18 cellular contexts compared by ENCODE assay signal in genomic region chr10:44972874-44973306, GRCh38. TPM values are rescaled to one million over a fixed set of nuclear protein-coding genes. Genes with fewer than 3 reads are reported as not detected.
DNase-seq lines count a peak whose midpoint lies in the region; ATAC-seq, FAIRE-seq and TF ChIP-seq lines count a peak whose summit lies in the region.
"Had no signal": no experiment of that assay in that cellular context is flagged by ENCODE, and none has a peak within 500 bp of the region (broad histone marks: within the 10 kb centered on the region; RNA-seq: fewer than 3 reads in every experiment).

No MANE protein-coding gene starts in this region.

- H3K36me3 Mint-ChIP-seq in stimulated activated naive B cell treated with anti-CD40 and anti-IgM and Interleukin-4, amounts not matched to agents 10 μg/mL and 1 μg/mL and 100 μg/mL, for 72 hours, result no peaks in the 10 kb centered on the region
- H3K36me3 Mint-ChIP-seq: activated naive CD4-positive, alpha-beta T cell treated with anti-CD3 and anti-CD28 coated beads, Interleukin-2, amount 50 U/mL, for 72 hours had no signal

- H3K4me2 ChIP-seq in GM12878 (ENCODE audit: control insufficient read depth, insufficient read depth), result peak overlapping the region; percentile 82; the same call in 1 of the 2 replicates

- H3K9me3 ChIP-seq in GM12878 (replicated peaks; ENCODE audit: control insufficient read depth, insufficient read depth, low read length) (no peaks in the 10 kb centered on the region), iPS-15b (ENCODE audit: control insufficient read depth, insufficient read depth, low read length) (no peaks in the 10 kb centered on the region)
- H3K9me3 ChIP-seq: psoas muscle had no signal

- H3K27me3 ChIP-seq in HL-60 (ENCODE audit: insufficient read depth, poor library complexity, severe bottlenecking), result no peaks in the 10 kb centered on the region
- H3K27me3 ChIP-seq in GM12878 (replicated peaks in 1 of 2; ENCODE audit: control insufficient read depth in 2 of 2, insufficient read depth in 2 of 2, low read length in 1 of 2), result no peaks in the 10 kb centered on the region
- H3K27me3 ChIP-seq in iPS-15b (ENCODE audit: control insufficient read depth, insufficient read depth, low read length), result no peaks in the 10 kb centered on the region

- RAD21 ChIA-PET in GM12878 (lab: Charles Lee; ENCODE audit: unreplicated experiment), result interaction anchor here (0.8 to 2.7 kb wide), 6 partner anchors 10 to 48 kb away, joined by 4 to 54 read pairs (median 20); no protein-coding TSS in a partner anchor

- no peak for ATAC-seq in GM12878
- no peak for ATAC-seq in stimulated activated naive B cell treated with anti-CD40 and anti-IgM and Interleukin-4, amounts not matched to agents 10 μg/mL and 1 μg/mL and 100 μg/mL, for 72 hours (replicated peaks)
- ATAC-seq in HG02588 (IDR thresholded peaks at IDR 0.05; ENCODE audit: unreplicated experiment), result no peak
- ATAC-seq: psoas muscle had no signal

- no peak for FAIRE-seq in GM12878 (lab: Jason Lieb, UNC)

- intact Hi-C loops in GM12878 (cut with micrococcal nuclease; ENCODE audit: unreplicated experiment), result no loop called here

- H3K9ac ChIP-seq in GM12878 (ENCODE audit: control insufficient read depth, insufficient read depth, low read length), result no peak overlapping the region
- H3K9ac ChIP-seq in iPS-15b (ENCODE audit: low read depth, low read length), result no peak overlapping the region

- H3K27ac ChIP-seq in HL-60 (replicated peaks) (peak overlapping the region; percentile 75), GM12878 (ENCODE audit: control insufficient read depth, insufficient read depth) (peak overlapping the region; percentile 80)

- H3K4me1 ChIP-seq in GM12878 (ENCODE audit: control insufficient read depth, insufficient read depth, low read length) (peaks cover 49% of the 10 kb centered on the region), iPS-15b (ENCODE audit: control insufficient read depth, insufficient read depth, low read length) (peaks cover 33% of the 10 kb centered on the region)

- H3K4me3 Mint-ChIP-seq in stimulated activated naive B cell treated with anti-CD40 and anti-IgM and Interleukin-4, amounts not matched to agents 10 μg/mL and 1 μg/mL and 100 μg/mL, for 72 hours, result peak overlapping the region in 1 of 2 donors; percentile 56
- H3K4me3 Mint-ChIP-seq: central memory CD8-positive, alpha-beta T cell had no signal

- TF ChIP-seq POLR2A in GM12878 (IDR thresholded peaks at IDR 0.05; ENCODE audit: low read depth, low read length), result no peak

- H4K20me1 ChIP-seq in GM12878 (ENCODE audit: control insufficient read depth, insufficient read depth), result no peaks in the 10 kb centered on the region

- TF ChIP-seq CTCF in HL-60 (IDR thresholded peaks at IDR 0.05; ENCODE audit: insufficient read depth, low read length) (no peak), GM12878 (IDR thresholded peaks at IDR 0.05 in 2 of 3, conservative IDR thresholded peaks at IDR 0.05 in 1 of 3; ENCODE audit: control insufficient read depth in 2 of 3, extremely low read depth in 1 of 3, insufficient read depth in 1 of 3, low read depth in 3 of 3, low read length in 3 of 3) (no peak)

- H3K79me2 ChIP-seq in GM12878 (ENCODE audit: control insufficient read depth, insufficient read depth, low read length), result peaks cover 13% of the 10 kb centered on the region

- SMC1A ChIA-PET in GM12878 (lab: Charles Lee; ENCODE audit: uncharacterized antibody, unreplicated experiment), result interaction anchor here (0.8 to 2.5 kb wide), 7 partner anchors 9 to 40 kb away, joined by 3 to 36 read pairs (median 17); no protein-coding TSS in a partner anchor

- H3K27me3 Mint-ChIP-seq in stimulated activated naive B cell treated with anti-CD40 and anti-IgM and Interleukin-4, amounts not matched to agents 10 μg/mL and 1 μg/mL and 100 μg/mL, for 72 hours, result peaks cover 0 to 4% of the 10 kb centered on the region in 2 donors
- H3K27me3 Mint-ChIP-seq: central memory CD8-positive, alpha-beta T cell had no signal

- peak overlapping the region; percentile 81 for H3K27ac Mint-ChIP-seq in stimulated activated naive B cell treated with anti-CD40 and anti-IgM and Interleukin-4, amounts not matched to agents 10 μg/mL and 1 μg/mL and 100 μg/mL, for 72 hours
- H3K27ac Mint-ChIP-seq: activated naive CD4-positive, alpha-beta T cell treated with anti-CD3 and anti-CD28 coated beads, Interleukin-2, amount 50 U/mL, for 72 hours had no signal

- DNase-seq in HL-60 (ENCODE audit: low read depth in 1 of 2, low spot score in 1 of 2), result no peak
- DNase-seq in GM12878 (ENCODE audit: low read depth, low spot score), result no peak
- DNase-seq in stimulated activated naive B cell treated with anti-CD40 and anti-IgM and Interleukin-4, amounts not matched to agents 10 μg/mL and 1 μg/mL and 100 μg/mL, for 72 hours, result no peak
- no peak for DNase-seq in hypothalamus (lab: John Stamatoyannopoulos, UW)
- DNase-seq in HPDE6-E6E7 (ENCODE audit: extremely low spot score), result no peak
- no peak for DNase-seq in GM19240 (ENCODE audit: insufficient read length, low spot score)
- DNase-seq: activated CD4-positive, alpha-beta T cell treated with anti-CD3 and anti-CD28 coated beads for 48 hours; activated T-cell treated with anti-CD3 and anti-CD28 coated beads for 4 hours; NCI-H1417 treated with DMSO at 0.1 percent for 48 hours; NCI-H2227 treated with DMSO at 0.1 percent for 48 hours; SIG-M5; stimulated activated CD4-positive, alpha-beta T cell treated with anti-CD3 and anti-CD28 coated beads, Interleukin-2, amount 100 ng/mL, for 24 hours; T-helper 9 cell had no signal

- H3K9me3 Mint-ChIP-seq in stimulated activated naive B cell treated with anti-CD40 and anti-IgM and Interleukin-4, amounts not matched to agents 10 μg/mL and 1 μg/mL and 100 μg/mL, for 72 hours, result no peaks in the 10 kb centered on the region
- H3K9me3 Mint-ChIP-seq: activated naive CD4-positive, alpha-beta T cell treated with anti-CD3 and anti-CD28 coated beads, Interleukin-2, amount 50 U/mL, for 72 hours; central memory CD8-positive, alpha-beta T cell had no signal

- BruUV-seq in GM12878 (replicated peaks; lab: Mats Ljungman, UMichigan), result no TSS peak

- CTCF ChIA-PET in GM12878 (lab: Yijun Ruan, JAX), result interaction anchor here (0.9 to 10.1 kb wide), 7 partner anchors 9 to 41 kb away, joined by 3 to 181 read pairs (median 13); partner anchors contain the start of gene RASSF4

- peaks cover 0 to 8% of the 10 kb centered on the region in 2 experiments; a peak in 2 of 4 replicates for H3K36me3 ChIP-seq in GM12878 (ENCODE audit: control insufficient read depth in 2 of 2, insufficient read depth in 2 of 2, low read length in 1 of 2)
- H3K36me3 ChIP-seq in iPS-15b (ENCODE audit: control insufficient read depth, insufficient read depth, low read length), result no peaks in the 10 kb centered on the region

- peaks cover 35 to 49% of the 10 kb centered on the region in 2 donors for H3K4me1 Mint-ChIP-seq in stimulated activated naive B cell treated with anti-CD40 and anti-IgM and Interleukin-4, amounts not matched to agents 10 μg/mL and 1 μg/mL and 100 μg/mL, for 72 hours

- no peak for TF ChIP-seq RAD21 in GM12878 (IDR thresholded peaks at IDR 0.05; ENCODE audit: insufficient read depth, low read depth, low read length)

- H3K4me3 ChIP-seq in HL-60 (replicated peaks; ENCODE audit: insufficient read depth, low read length), result no peak overlapping the region
- H3K4me3 ChIP-seq in GM12878, result no peak overlapping the region
- peak overlapping the region; percentile 13 for H3K4me3 ChIP-seq in iPS-15b (ENCODE audit: low read depth, low read length)
- H3K4me3 ChIP-seq: psoas muscle had no signal

- no peak for TF ChIP-seq EP300 in GM12878 (IDR thresholded peaks at IDR 0.05; ENCODE audit: borderline replicate concordance in 1 of 2, control insufficient read depth in 1 of 2, low read depth in 2 of 2, low read length in 2 of 2)

- in situ Hi-C loops in GM12878 (cut with MboI), result loop anchor here (25.0 kb wide), 1 partner anchor 1811 kb away; no protein-coding TSS in a partner anchor

- no peak overlapping the region for H2AFZ ChIP-seq in GM12878 (ENCODE audit: control insufficient read depth, low read depth, low read length)

- WGBS in GM12878 (ENCODE audit: insufficient coverage, insufficient replicate concordance, low lambda C conversion rate, missing lambda C conversion rate), result 69% methylated on average over 6 of the region's 6 CpGs

- POLR2A ChIA-PET in GM12878 (lab: Charles Lee), result interaction anchor here (1.2 to 2.1 kb wide), 8 partner anchors 9 to 44 kb away, joined by 3 to 17 read pairs (median 6); no protein-coding TSS in a partner anchor

RNA-seq across cellular contexts. Expression of gene DEPP1, which starts 5.7 kb away (rescaled TPM):
- 23.8 and 31.1 TPM in 2 replicates for total RNA-seq in GM12878 (2013; cell fraction: nucleolus; rRNA removed)
- 7.8 and 8.4 TPM in 2 replicates for total RNA-seq in GM12878 (2014; rRNA removed)
- 5.6 and 5.7 TPM in 2 replicates for total RNA-seq in GM12878 (2014; rRNA removed; fragmentation: Illumina TruSeq; extraction: Trizol)
- total RNA-seq in GM12878 (2021), result 8.6 and 8.9 TPM in 2 replicates
- polyA plus RNA-seq in GM12878 (2011; ENCODE audit: low read depth), result 1.2 TPM
- polyA plus RNA-seq in GM12878 (2011; rRNA removed), result 2.4 and 4.5 TPM in 2 replicates
- 5.2 and 6.2 TPM in 2 replicates for polyA plus RNA-seq in GM12878 (2011; cell fraction: cytosol; rRNA removed)
- 3.0 and 3.7 TPM in 2 replicates for polyA plus RNA-seq in GM12878 (2011; cell fraction: nucleus; rRNA removed)
- polyA plus RNA-seq in GM12878 (2012), result 2.1 and 4.4 TPM in 2 replicates
- 3.8 and 6.1 TPM in 2 replicates for polyA plus RNA-seq in GM12878 (2014; fragmentation: Illumina TruSeq; extraction: Trizol)
- 1 to 10 TPM; 1.7 to 1.8 TPM for polyA plus RNA-seq in GM12878 (2014; fragmentation: Nextera tagmentation; extraction: Ambion mirVana)
- 8.5 TPM in 2 replicates for polyA plus RNA-seq in GM12878 (2014; rRNA removed)
- polyA plus RNA-seq in GM12878 (2016; fragmentation: Nextera tagmentation; extraction: Ambion mirVana), result 10 to 100 TPM; 11.0 to 12.1 TPM
- polyA minus RNA-seq in GM12878 (2011; rRNA and poly(A)+ RNA removed), result 6.1 and 8.3 TPM in 2 replicates
- 2.6 and 3.1 TPM in 2 replicates for polyA minus RNA-seq in GM12878 (2011; cell fraction: cytosol; rRNA and poly(A)+ RNA removed)
- 8.7 and 10.1 TPM in 2 replicates for polyA minus RNA-seq in GM12878 (2011; cell fraction: nucleus; rRNA and poly(A)+ RNA removed)

RNA-seq across cellular contexts. Expression of gene RASSF4, which starts 13.3 kb away (rescaled TPM):
- 175 and 194 TPM in 2 replicates for total RNA-seq in GM12878 (2013; cell fraction: nucleolus; rRNA removed)
- total RNA-seq in GM12878 (2014; rRNA removed) (15.6 and 16.5 TPM in 2 replicates), GM12878 (2014; rRNA removed; fragmentation: Illumina TruSeq; extraction: Trizol) (10.9 and 11.9 TPM in 2 replicates), GM12878 (2021) (20.0 and 21.1 TPM in 2 replicates)
- 9.8 TPM for polyA plus RNA-seq in GM12878 (2011; ENCODE audit: low read depth)
- polyA plus RNA-seq in GM12878 (2011; rRNA removed) (50.8 and 71.1 TPM in 2 replicates), GM12878 (2014; fragmentation: Illumina TruSeq; extraction: Trizol) (6.3 and 10.7 TPM in 2 replicates), GM12878 (2014; fragmentation: Nextera tagmentation; extraction: Ambion mirVana) (1 to 10 TPM; 3.7 to 4.0 TPM), GM12878 (2014; rRNA removed) (17.1 and 19.4 TPM in 2 replicates), GM12878 (2016; fragmentation: Nextera tagmentation; extraction: Ambion mirVana) (10 to 100 TPM; 17.1 to 19.1 TPM)
- polyA plus RNA-seq in GM12878 (2011; cell fraction: cytosol; rRNA removed), result 55.8 and 83.7 TPM in 2 replicates
- 307 and 389 TPM in 2 replicates for polyA plus RNA-seq in GM12878 (2011; cell fraction: nucleus; rRNA removed)
- 16.9 and 18.3 TPM in 2 replicates for polyA plus RNA-seq in GM12878 (2012)
- 45.6 and 75.7 TPM in 2 replicates for polyA minus RNA-seq in GM12878 (2011; rRNA and poly(A)+ RNA removed)
- 17.1 and 19.4 TPM in 2 replicates for polyA minus RNA-seq in GM12878 (2011; cell fraction: cytosol; rRNA and poly(A)+ RNA removed)
- polyA minus RNA-seq in GM12878 (2011; cell fraction: nucleus; rRNA and poly(A)+ RNA removed), result 66.4 and 98.8 TPM in 2 replicates

RNA-seq across cellular contexts. Expression of gene ZNF22, which starts 27.8 kb away (rescaled TPM):
- total RNA-seq in GM12878 (2013; cell fraction: nucleolus; rRNA removed), result 15.8 and 16.7 TPM in 2 replicates
- total RNA-seq in GM12878 (2014; rRNA removed), result 31.1 and 42.1 TPM in 2 replicates
- 44.2 and 44.5 TPM in 2 replicates for total RNA-seq in GM12878 (2014; rRNA removed; fragmentation: Illumina TruSeq; extraction: Trizol)
- 31.1 and 34.7 TPM in 2 replicates for total RNA-seq in GM12878 (2021)
- polyA plus RNA-seq in GM12878 (2011; ENCODE audit: low read depth), result 20.2 TPM
- 33.1 and 49.3 TPM in 2 replicates for polyA plus RNA-seq in GM12878 (2011; rRNA removed)
- 10.8 and 12.9 TPM in 2 replicates for polyA plus RNA-seq in GM12878 (2011; cell fraction: cytosol; rRNA removed)
- 11.1 and 11.3 TPM in 2 replicates for polyA plus RNA-seq in GM12878 (2011; cell fraction: nucleus; rRNA removed)
- polyA plus RNA-seq in GM12878 (2012), result 21.5 and 21.7 TPM in 2 replicates
- polyA plus RNA-seq in GM12878 (2014; fragmentation: Illumina TruSeq; extraction: Trizol), result 43.4 and 59.1 TPM in 2 replicates
- 10 to 100 TPM; 47.4 to 74.4 TPM for polyA plus RNA-seq in GM12878 (2014; fragmentation: Nextera tagmentation; extraction: Ambion mirVana)
- 26.7 and 32.3 TPM in 2 replicates for polyA plus RNA-seq in GM12878 (2014; rRNA removed)
- polyA plus RNA-seq in GM12878 (2016; fragmentation: Nextera tagmentation; extraction: Ambion mirVana), result 10 to 100 TPM; 47.2 to 48.4 TPM
- polyA minus RNA-seq in GM12878 (2011; rRNA and poly(A)+ RNA removed), result 8.3 and 8.7 TPM in 2 replicates
- 4.4 and 5.1 TPM in 2 replicates for polyA minus RNA-seq in GM12878 (2011; cell fraction: cytosol; rRNA and poly(A)+ RNA removed)
- polyA minus RNA-seq in GM12878 (2011; cell fraction: nucleus; rRNA and poly(A)+ RNA removed), result 5.2 and 6.5 TPM in 2 replicates
